28 cellular contexts compared by ENCODE assay signal in the genomic region with DNA sequence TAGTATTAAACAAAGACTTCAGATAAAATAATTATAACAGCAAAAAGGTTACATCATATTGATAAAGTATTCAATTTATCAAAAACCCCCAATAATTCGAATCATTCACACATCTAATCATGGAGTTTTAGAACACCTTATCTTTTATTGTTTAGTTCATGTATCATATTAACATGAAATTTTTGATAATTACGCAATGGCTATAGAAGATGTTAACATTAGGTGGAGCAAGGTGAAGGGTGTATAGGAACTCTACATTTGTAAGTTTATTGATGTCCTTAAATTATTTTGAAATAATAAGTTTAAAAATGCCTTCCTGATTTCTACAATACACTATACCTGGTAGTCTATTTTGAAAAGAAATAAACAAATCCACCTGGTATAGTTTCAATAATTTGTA.
"Had no signal": no experiment of that assay in that cellular context is flagged by ENCODE, and none has a peak within 500 bp of the region (broad histone marks: within the 10 kb centered on the region; RNA-seq: fewer than 3 reads in every experiment).

No MANE protein-coding gene starts in this region.

- H3K4me1 Mint-ChIP-seq: mesothelial cell of epicardium; naive B cell; naive thymus-derived CD8-positive, alpha-beta T cell had no signal

- H3K9me3 ChIP-seq: gastrocnemius medialis had no signal

- H3K4me3 ChIP-seq: coronary artery, dorsolateral prefrontal cortex, esophagus squamous epithelium, gastrocnemius medialis, heart right ventricle, left lung, lower lobe of right lung, mucosa of descending colon had no signal

- H3K27ac Mint-ChIP-seq: endodermal cell; mesothelial cell of epicardium; naive B cell; naive thymus-derived CD8-positive, alpha-beta T cell had no signal

- H3K36me3 ChIP-seq: esophagus squamous epithelium, gastrocnemius medialis, heart right ventricle, left lung, lower lobe of right lung had no signal

- H3K27ac ChIP-seq: coronary artery, dorsolateral prefrontal cortex, epithelial cell of prostate, esophagus squamous epithelium, gastrocnemius medialis, heart right ventricle, left lung, lower lobe of right lung had no signal

- FAIRE-seq: islet of Langerhans, keratinocyte had no signal

- H3K36me3 Mint-ChIP-seq: naive B cell; naive thymus-derived CD8-positive, alpha-beta T cell had no signal

- H3K4me1 ChIP-seq: esophagus squamous epithelium, gastrocnemius medialis, heart right ventricle, left lung, lower lobe of right lung had no signal

- H3K27me3 Mint-ChIP-seq: naive B cell; naive thymus-derived CD8-positive, alpha-beta T cell had no signal

- DNase-seq: dermis blood vessel endothelial cell; dorsolateral prefrontal cortex; effector CD4-positive, alpha-beta T cell; effector memory CD4-positive, alpha-beta T cell; endodermal cell; erythroblast; esophagus squamous epithelium; foreskin fibroblast; foreskin melanocyte; gastrocnemius medialis; glutamatergic neuron; head of caudate nucleus; heart right ventricle; hippocampal formation; left cardiac atrium; left lung; left ventricle myocardium superior; lower lobe of right lung; mesenchymal stem cell; mucosa of descending colon; naive B cell; naive thymus-derived CD8-positive, alpha-beta T cell had no signal

- H3K27me3 ChIP-seq: dorsolateral prefrontal cortex, esophagus squamous epithelium, gastrocnemius medialis, heart right ventricle, left lung had no signal

- H3K4me3 Mint-ChIP-seq: endodermal cell; mesothelial cell of epicardium; naive B cell; naive thymus-derived CD8-positive, alpha-beta T cell had no signal

- ATAC-seq: esophagus mucosa; gastrocnemius medialis; heart right ventricle; left cardiac atrium; left lung; left ventricle myocardium superior; lower lobe of right lung; mucosa of descending colon; naive thymus-derived CD8-positive, alpha-beta T cell had no signal
